21 cellular contexts compared by ENCODE assay signal in genomic region chr9:137716694-137717287, GRCh38.
DNase-seq lines count a peak whose midpoint lies in the region; ATAC-seq and TF ChIP-seq lines count a peak whose summit lies in the region.
"Had no signal": no experiment of that assay in that cellular context is flagged by ENCODE, and none has a peak within 500 bp of the region (broad histone marks: within the 10 kb centered on the region; RNA-seq: fewer than 3 reads in every experiment).

No MANE protein-coding gene starts in this region.

- peak overlapping the region; percentile 59 for H3K27ac Mint-ChIP-seq in activated CD8-positive, alpha-beta memory T cell treated with anti-CD3 and anti-CD28 coated beads, Interleukin-2, amount 10 ng/mL, durations not matched to agents 7 days and 5 days
- peak overlapping the region; percentile 58 for H3K27ac Mint-ChIP-seq in chondrocyte (ENCODE audit: unreplicated experiment)
- H3K27ac Mint-ChIP-seq: type B pancreatic cell had no signal

- no peak overlapping the region for H2AFZ ChIP-seq in OCI-LY1 (ENCODE audit: low read length)

- H3K36me3 ChIP-seq in OCI-LY1 (ENCODE audit: insufficient read depth, low read length) (peaks cover 89% of the 10 kb centered on the region), vagina (peaks cover 0 to 31% of the 10 kb centered on the region in 2 donors)
- H3K36me3 ChIP-seq in effector memory CD4-positive, alpha-beta T cell (ENCODE audit: control insufficient read depth, insufficient read depth, low read length) = peaks cover 23% of the 10 kb centered on the region

- no peaks in the 10 kb centered on the region for H3K27me3 ChIP-seq in OCI-LY1 (ENCODE audit: insufficient read depth, low read length)
- H3K27me3 ChIP-seq in effector memory CD4-positive, alpha-beta T cell (replicated peaks; ENCODE audit: control insufficient read depth, insufficient read depth, low read length, poor library complexity, severe bottlenecking) = no peaks in the 10 kb centered on the region
- H3K27me3 ChIP-seq in vagina = no peaks in the 10 kb centered on the region

- no peaks in the 10 kb centered on the region for H3K27me3 Mint-ChIP-seq in activated CD8-positive, alpha-beta memory T cell treated with anti-CD3 and anti-CD28 coated beads, Interleukin-2, amount 10 ng/mL, durations not matched to agents 7 days and 5 days
- H3K27me3 Mint-ChIP-seq in chondrocyte (ENCODE audit: low read depth) = no peaks in the 10 kb centered on the region
- H3K27me3 Mint-ChIP-seq: brain, type B pancreatic cell had no signal

- peaks cover 4% of the 10 kb centered on the region for H3K79me2 ChIP-seq in OCI-LY1 (ENCODE audit: insufficient read depth, low read length)

- DNase-seq in activated CD8-positive, alpha-beta memory T cell treated with anti-CD3 and anti-CD28 coated beads, Interleukin-2, amount 10 ng/mL, durations not matched to agents 7 days and 5 days = no peak
- DNase-seq in activated CD8-positive, alpha-beta memory T cell treated with anti-CD3 and anti-CD28 coated beads for 24 hours = no peak
- DNase-seq in chondrocyte (ENCODE audit: low spot score) (no peak), sciatic nerve (ENCODE audit: low spot score) (peak; percentile 45), vagina (ENCODE audit: extremely low spot score in 2 of 2) (no peak)
- DNase-seq in effector memory CD4-positive, alpha-beta T cell = no peak
- DNase-seq: ACHN, Caco-2, dermis blood vessel endothelial cell, erythroblast, NCI-H1417, NCI-H2171 treated with DMSO at 0.1 percent for 48 hours, NCI-H774, psoas muscle, SK-N-SH had no signal

- TF ChIP-seq POLR2A in vagina (IDR thresholded peaks at IDR 0.05) = no peak

- no peak overlapping the region for H3K9ac ChIP-seq in OCI-LY1 (ENCODE audit: low read length)
- H3K9ac ChIP-seq: SK-N-SH had no signal

- H3K9me3 Mint-ChIP-seq in activated CD8-positive, alpha-beta memory T cell treated with anti-CD3 and anti-CD28 coated beads, Interleukin-2, amount 10 ng/mL, durations not matched to agents 7 days and 5 days (ENCODE audit: low read depth) = peaks cover 41% of the 10 kb centered on the region
- no peaks in the 10 kb centered on the region for H3K9me3 Mint-ChIP-seq in chondrocyte (ENCODE audit: low read depth)

- H3K4me3 Mint-ChIP-seq in activated CD8-positive, alpha-beta memory T cell treated with anti-CD3 and anti-CD28 coated beads, Interleukin-2, amount 10 ng/mL, durations not matched to agents 7 days and 5 days = no peak overlapping the region
- no peak overlapping the region for H3K4me3 Mint-ChIP-seq in chondrocyte (ENCODE audit: unreplicated experiment)
- H3K4me3 Mint-ChIP-seq: activated naive CD4-positive, alpha-beta T cell treated with anti-CD3 and anti-CD28 coated beads for 36 hours; brain; type B pancreatic cell had no signal

- H3K4me2 ChIP-seq in OCI-LY1 (ENCODE audit: low read length) = no peak overlapping the region
- H3K4me2 ChIP-seq: SK-N-SH had no signal

- H3K9me2 ChIP-seq in OCI-LY1 (ENCODE audit: low read depth, low read length) = no peaks in the 10 kb centered on the region
- H3K9me2 ChIP-seq: SK-N-SH had no signal

- H3K4me1 ChIP-seq in OCI-LY1 (ENCODE audit: insufficient read depth, low read length, severe bottlenecking) (no peaks in the 10 kb centered on the region), vagina (peaks cover 4% of the 10 kb centered on the region)
- H3K4me1 ChIP-seq in effector memory CD4-positive, alpha-beta T cell (ENCODE audit: control insufficient read depth, insufficient read depth, low read length, poor library complexity, severe bottlenecking) = no peaks in the 10 kb centered on the region
- H3K4me1 ChIP-seq: Caco-2 had no signal

- intact Hi-C loops in sciatic nerve (cut with DNase I) (no loop called here), vagina (cut with DNase I) (no loop called here)

- no peak overlapping the region for H3K4me3 ChIP-seq in OCI-LY1 (ENCODE audit: low read depth, low read length, poor library complexity, severe bottlenecking)
- H3K4me3 ChIP-seq in effector memory CD4-positive, alpha-beta T cell (ENCODE audit: insufficient read depth, low read depth, low read length, poor library complexity, severe bottlenecking) = no peak overlapping the region
- H3K4me3 ChIP-seq in vagina = no peak overlapping the region
- H3K4me3 ChIP-seq: psoas muscle had no signal

- peaks cover 4% of the 10 kb centered on the region; the same call in 1 of the 2 replicates for H3F3A ChIP-seq in OCI-LY1 (ENCODE audit: insufficient read depth, low read length)

- TF ChIP-seq CTCF in OCI-LY1 (IDR thresholded peaks at IDR 0.05; ENCODE audit: low read length) (no peak), chondrocyte (IDR thresholded peaks at IDR 0.05) (no peak), vagina (IDR thresholded peaks at IDR 0.05) (no peak)

- H3K27ac ChIP-seq in OCI-LY1 (ENCODE audit: low read depth, low read length, poor library complexity, severe bottlenecking) (peak overlapping the region; percentile 60), vagina (no peak overlapping the region)
- H3K27ac ChIP-seq in effector memory CD4-positive, alpha-beta T cell (ENCODE audit: insufficient read depth, low read length, poor library complexity, severe bottlenecking) = no peak overlapping the region
- H3K27ac ChIP-seq: psoas muscle had no signal

- peaks cover 14% of the 10 kb centered on the region for H3K4me1 Mint-ChIP-seq in activated CD8-positive, alpha-beta memory T cell treated with anti-CD3 and anti-CD28 coated beads, Interleukin-2, amount 10 ng/mL, durations not matched to agents 7 days and 5 days
- peaks cover 4% of the 10 kb centered on the region for H3K4me1 Mint-ChIP-seq in chondrocyte (ENCODE audit: low read depth)
- H3K4me1 Mint-ChIP-seq: brain had no signal

- peaks cover 80% of the 10 kb centered on the region for H3K36me3 Mint-ChIP-seq in activated CD8-positive, alpha-beta memory T cell treated with anti-CD3 and anti-CD28 coated beads, Interleukin-2, amount 10 ng/mL, durations not matched to agents 7 days and 5 days
- H3K36me3 Mint-ChIP-seq in chondrocyte (ENCODE audit: low read depth) = peaks cover 33% of the 10 kb centered on the region

- CTCF ChIA-PET in activated CD8-positive, alpha-beta memory T cell treated with anti-CD3 and anti-CD28 coated beads, Interleukin-2, amount 10 ng/mL, durations not matched to agents 7 days and 5 days (lab: Charles Lee) = no interaction called here

- H4K20me1 ChIP-seq in OCI-LY1 (ENCODE audit: insufficient read depth, low read length) = no peaks in the 10 kb centered on the region

- peaks cover 11% of the 10 kb centered on the region; the same call in 1 of the 2 replicates for H3K9me3 ChIP-seq in OCI-LY1 (ENCODE audit: low read length)
- peaks cover 17% of the 10 kb centered on the region for H3K9me3 ChIP-seq in effector memory CD4-positive, alpha-beta T cell (ENCODE audit: control insufficient read depth, low read length)
- no peaks in the 10 kb centered on the region for H3K9me3 ChIP-seq in vagina
- H3K9me3 ChIP-seq: psoas muscle, SK-N-SH had no signal

- no peak for ATAC-seq in activated CD8-positive, alpha-beta memory T cell treated with anti-CD3 and anti-CD28 coated beads, Interleukin-2, amount 10 ng/mL, durations not matched to agents 7 days and 5 days
- ATAC-seq in sciatic nerve (no peak), SK-N-SH treated with all-trans-retinoic acid at 6 μM for 48 hours (no peak)
- ATAC-seq: Panc1, psoas muscle had no signal

TF ChIP-seq in SK-N-SH treated with all-trans-retinoic acid at 6 μM for 48 hours, 23 proteins besides CTCF, POLR2A, EP300 and RAD21 (continues in another document):
- no peak for TF ChIP-seq TCF4 (CRISPR knock-in tag; IDR thresholded peaks at IDR 0.05; ENCODE audit: borderline replicate concordance)
- TF ChIP-seq OSR1 (CRISPR knock-in tag; IDR thresholded peaks at IDR 0.05) = no peak
- TF ChIP-seq TSHZ2 (CRISPR knock-in tag; IDR thresholded peaks at IDR 0.05) = no peak
- no peak for TF ChIP-seq RARB (CRISPR knock-in tag; IDR thresholded peaks at IDR 0.05)
- no peak for TF ChIP-seq BACH2 (CRISPR knock-in tag; IDR thresholded peaks at IDR 0.05; ENCODE audit: borderline replicate concordance)
- TF ChIP-seq POU6F1 (CRISPR knock-in tag; IDR thresholded peaks at IDR 0.05; ENCODE audit: borderline replicate concordance, low read depth) = no peak
- TF ChIP-seq ISL1 (CRISPR knock-in tag; IDR thresholded peaks at IDR 0.05) = no peak
- TF ChIP-seq ZNF8 (CRISPR knock-in tag; IDR thresholded peaks at IDR 0.05) = no peak
- no peak for TF ChIP-seq ZFP30 (CRISPR knock-in tag; IDR thresholded peaks at IDR 0.05)
